Comparison of ENCODE assay signal across 10 cellular contexts in the genomic region with DNA sequence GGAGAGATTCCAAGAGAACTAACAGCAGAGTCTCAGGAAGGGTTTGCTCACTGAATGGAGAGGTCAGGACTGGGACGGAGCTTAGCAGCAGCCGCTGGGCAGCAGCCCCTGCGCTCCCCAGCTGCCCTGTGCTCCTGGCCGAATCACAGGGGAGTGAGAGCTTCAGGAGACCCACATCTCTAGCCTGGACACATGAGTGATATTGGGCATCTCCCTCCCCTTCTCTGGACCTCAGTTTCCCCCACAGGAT. TPM values are rescaled to one million over a fixed set of nuclear protein-coding genes. Genes with fewer than 3 reads are reported as not detected.
A peak's percentile ranks its signal among the peaks of the same experiment; 100 is the strongest.
DNase-seq lines count a peak whose midpoint lies in the region; ATAC-seq, FAIRE-seq and TF ChIP-seq lines count a peak whose summit lies in the region.
"Had no signal": no experiment of that assay in that cellular context is flagged by ENCODE, and none has a peak within 500 bp of the region (broad histone marks: within the 10 kb centered on the region; RNA-seq: fewer than 3 reads in every experiment).

No MANE protein-coding gene starts in this region.

- H3K4me3 ChIP-seq in heart left ventricle (peak overlapping the region; percentile 38 to 73 (median 55)), mesodermal cell (ENCODE audit: extremely low read depth, insufficient read depth, low read length, poor library complexity, severe bottlenecking) (peak overlapping the region; percentile 44)

- no peak for FAIRE-seq in urothelium cell line (lab: Jason Lieb, UNC)

- H3K27ac ChIP-seq in heart left ventricle (no peak overlapping the region), mesodermal cell (ENCODE audit: low read depth, low read length, severe bottlenecking) (peak overlapping the region; percentile 16)

- ATAC-seq in heart left ventricle, result peak in 1 of 4 donors; percentile 11

- peak overlapping the region; percentile 59 for H3K4me3 Mint-ChIP-seq in chondrocyte (ENCODE audit: unreplicated experiment)

- H3K4me1 Mint-ChIP-seq in chondrocyte (ENCODE audit: low read depth), result peaks cover 21% of the 10 kb centered on the region

- no peak for TF ChIP-seq POLR2A in heart left ventricle (IDR thresholded peaks at IDR 0.05)

- H3K36me3 ChIP-seq in heart left ventricle (no peaks in the 10 kb centered on the region), mesodermal cell (ENCODE audit: control insufficient read depth, insufficient read depth, low read length) (no peaks in the 10 kb centered on the region)

- no peaks in the 10 kb centered on the region for H3K36me3 Mint-ChIP-seq in chondrocyte (ENCODE audit: low read depth)

- peaks cover 0 to 46% (median 6%) of the 10 kb centered on the region in 9 donors for H3K27me3 ChIP-seq in heart left ventricle

- H3K4me1 ChIP-seq in heart left ventricle (peaks cover 0 to 16% (median 9%) of the 10 kb centered on the region in 12 donors), mesodermal cell (ENCODE audit: control insufficient read depth, insufficient read depth, low read length, poor library complexity, severe bottlenecking) (peaks cover 11% of the 10 kb centered on the region)

- DNase-seq in heart left ventricle (no peak), cardiac septum (ENCODE audit: low spot score) (no peak), chondrocyte (ENCODE audit: low spot score) (no peak), urothelium cell line (ENCODE audit: low spot score) (peak; percentile 29), NCI-H1092 treated with DMSO at 0.1 percent for 48 hours (lab: John Stamatoyannopoulos, UW) (no peak), T-helper 9 cell (no peak), NCI-H1694 treated with DMSO at 0.1 percent for 48 hours (lab: John Stamatoyannopoulos, UW) (no peak)
- DNase-seq: DMS 273 treated with DMSO at 0.1 percent for 48 hours, NCI-H2227 treated with DMSO at 0.1 percent for 48 hours had no signal

- intact Hi-C loops in heart left ventricle (cut with DNase I) (loop anchor here in 1 of 10 donors (5.0 kb wide), 1 partner anchor 40 kb away; no protein-coding TSS in a partner anchor), cardiac septum (cut with DNase I) (no loop called here)

- TF ChIP-seq CTCF in heart left ventricle (IDR thresholded peaks at IDR 0.05), result no peak
- TF ChIP-seq CTCF in chondrocyte (IDR thresholded peaks at IDR 0.05), result no peak

- H3K27ac Mint-ChIP-seq in chondrocyte (ENCODE audit: unreplicated experiment), result no peak overlapping the region

- peaks cover 0 to 8% (median 0%) of the 10 kb centered on the region in 12 donors for H3K9me3 ChIP-seq in heart left ventricle
- no peaks in the 10 kb centered on the region for H3K9me3 ChIP-seq in mesodermal cell (ENCODE audit: control insufficient read depth, low read length)

- WGBS in heart left ventricle, 4 donors, result 17 to 32% (median 25%) methylated on average over 4 of the region's 4 CpGs
- WGBS in mesodermal cell (ENCODE audit: insufficient coverage in 2 of 2), 2 experiments, result 54 to 57% methylated on average over 4 of the region's 4 CpGs

- H3K9me3 Mint-ChIP-seq in chondrocyte (ENCODE audit: low read depth), result peaks cover 5% of the 10 kb centered on the region

- no peaks in the 10 kb centered on the region for H3K27me3 Mint-ChIP-seq in chondrocyte (ENCODE audit: low read depth)

RNA-seq across cellular contexts. Expression of gene MATN3, which starts 0.5 kb away (rescaled TPM):
- total RNA-seq in heart left ventricle, result under 1 TPM in 5 of 9 donors, not detected in 4; 0.12 to 0.48 (median 0.25) TPM
- under 1 TPM; 0.19 to 0.29 TPM for polyA plus RNA-seq in heart left ventricle
- 0.11 TPM for total RNA-seq in cardiac septum
- total RNA-seq in chondrocyte, result 17.0 to 17.7 TPM (median 17.0 TPM) in 3 replicates
- polyA plus RNA-seq in mesodermal cell (2013, experiment 1 of 2), result 17.8 TPM
- 19.6 TPM for polyA plus RNA-seq in mesodermal cell (2013, experiment 2 of 2)

RNA-seq across cellular contexts. Expression of gene WDR35, which starts 22.1 kb away (rescaled TPM):
- total RNA-seq in heart left ventricle (1 to 10 TPM; 3.1 to 8.5 (median 5.1) TPM), cardiac septum (5.1 TPM), chondrocyte (4.6 to 9.6 TPM (median 4.9 TPM) in 3 replicates)
- polyA plus RNA-seq in heart left ventricle, result 1 to 10 TPM; 1.1 to 4.8 TPM
- polyA plus RNA-seq in mesodermal cell (2013, experiment 1 of 2), result 7.9 TPM
- polyA plus RNA-seq in mesodermal cell (2013, experiment 2 of 2), result 6.9 TPM

RNA-seq across cellular contexts. Expression of gene LAPTM4A, which starts 39.5 kb away (rescaled TPM):
- total RNA-seq in heart left ventricle (100 to 1,000 TPM; 159 to 241 (median 177) TPM), cardiac septum (134 TPM), chondrocyte (361 to 405 TPM (median 404 TPM) in 3 replicates)
- 100 to 1,000 TPM; 107 to 232 TPM for polyA plus RNA-seq in heart left ventricle
- 287 TPM for polyA plus RNA-seq in mesodermal cell (2013, experiment 1 of 2)
- 279 TPM for polyA plus RNA-seq in mesodermal cell (2013, experiment 2 of 2)

Comparison
In these comparisons a context has a peak if more than half of its experiments do, and no peak if none do; other contexts are left out.
1. RNA of gene MATN3, which starts 0.5 kb away (total RNA-seq): 17.0 to 17.7 TPM in chondrocyte; 0.12 to 0.48 TPM in heart left ventricle and 0.11 TPM in cardiac septum (single experiment); every median in the first group is over 10 times any median in the second.